Comparison of ENCODE assay signal across 8 cellular contexts in the genomic region with DNA sequence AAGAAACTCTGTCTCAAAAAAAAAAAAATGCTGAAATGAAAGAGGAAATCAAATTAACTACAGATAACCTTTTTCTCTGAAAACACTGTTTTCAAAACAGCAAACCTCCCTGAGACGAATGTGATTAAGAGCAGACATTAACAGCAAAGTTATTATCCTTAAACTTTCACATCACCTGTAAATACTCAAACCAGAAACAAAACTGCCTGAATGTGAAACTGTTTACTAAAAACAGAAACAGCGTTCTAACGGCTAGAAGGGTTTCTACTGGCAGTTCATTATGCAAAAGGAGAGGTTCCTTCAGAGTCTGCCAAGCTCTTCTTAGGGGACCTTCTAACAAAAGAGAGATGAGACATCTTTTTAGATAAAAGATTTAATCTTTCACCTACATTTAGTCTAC. TPM values are rescaled to one million over a fixed set of nuclear protein-coding genes. Genes with fewer than 3 reads are reported as not detected.
DNase-seq lines count a peak whose midpoint lies in the region; ATAC-seq, FAIRE-seq and TF ChIP-seq lines count a peak whose summit lies in the region.

No MANE protein-coding gene starts in this region.

- 0 out of 3 replicates have a peak, but pooled peaks cover 3% of the 10 kb centered on the region for H3K36me3 Mint-ChIP-seq in GM23338 (ENCODE audit: low read depth)

- H3K27me3 ChIP-seq in effector memory CD4-positive, alpha-beta T cell (replicated peaks; ENCODE audit: control insufficient read depth, insufficient read depth, low read length, poor library complexity, severe bottlenecking), result no peaks in the 10 kb centered on the region
- H3K27me3 ChIP-seq in mesendoderm (ENCODE audit: insufficient read depth, low read length, poor library complexity) (no peaks in the 10 kb centered on the region), pancreas (no peaks in the 10 kb centered on the region), GM23338 (ENCODE audit: insufficient read depth) (no peaks in the 10 kb centered on the region)

- H3K23ac ChIP-seq in mesendoderm (ENCODE audit: low read length), result no peak overlapping the region

- H2AK5ac ChIP-seq in mesendoderm (ENCODE audit: low read length), result no peak overlapping the region

- H3K4me3 Mint-ChIP-seq in GM23338, result no peak overlapping the region

- no peak overlapping the region for H2AFZ ChIP-seq in GM23338

- FAIRE-seq in pancreas (lab: Jason Lieb, UNC), result no peak

- H4K5ac ChIP-seq in mesendoderm (ENCODE audit: low read length), result no peak overlapping the region

- H3K4me1 Mint-ChIP-seq in GM23338, result peaks cover 3% of the 10 kb centered on the region; the same call in 2 of the 3 replicates

- WGBS in mesendoderm (ENCODE audit: extremely low coverage, insufficient coverage, low lambda C conversion rate), result no CpG with 5 or more reads among the region's 3 CpGs
- 68 to 73% methylated on average over 3 of the region's 3 CpGs for WGBS in pancreas, 2 donors

- H2BK120ac ChIP-seq in mesendoderm (ENCODE audit: low read depth, low read length), result no peak overlapping the region

- H3K79me2 ChIP-seq in mesendoderm (ENCODE audit: control insufficient read depth, insufficient read depth, low read length) (peaks cover 17% of the 10 kb centered on the region), GM23338 (replicated peaks; ENCODE audit: insufficient read depth) (peaks cover 97% of the 10 kb centered on the region)

- peaks cover 25% of the 10 kb centered on the region for H3K4me1 ChIP-seq in effector memory CD4-positive, alpha-beta T cell (ENCODE audit: control insufficient read depth, insufficient read depth, low read length, poor library complexity, severe bottlenecking)
- H3K4me1 ChIP-seq in mesendoderm (ENCODE audit: control insufficient read depth, low read depth, low read length), result no peaks in the 10 kb centered on the region
- peaks cover 14 to 24% (median 15%) of the 10 kb centered on the region in 3 donors for H3K4me1 ChIP-seq in pancreas
- H3K4me1 ChIP-seq in GM23338 (ENCODE audit: insufficient read depth), result no peaks in the 10 kb centered on the region

- no peaks in the 10 kb centered on the region for H3K9me3 Mint-ChIP-seq in GM23338

- H3K79me1 ChIP-seq in mesendoderm (ENCODE audit: low read length), result peaks cover 5% of the 10 kb centered on the region

- no peak overlapping the region for H3K56ac ChIP-seq in mesendoderm (ENCODE audit: low read length)

- H3K9ac ChIP-seq in mesendoderm (ENCODE audit: low read length), result no peak overlapping the region

- DNase-seq in effector memory CD4-positive, alpha-beta T cell, result no peak
- DNase-seq in mesendoderm (no peak), pancreas (no peak), Kasumi-1 (lab: John Stamatoyannopoulos, UW) (no peak), GM23338 (ENCODE audit: low spot score) (no peak)

- peak overlapping the region; percentile 56 for H3K27ac ChIP-seq in effector memory CD4-positive, alpha-beta T cell (ENCODE audit: insufficient read depth, low read length, poor library complexity, severe bottlenecking)
- no peak overlapping the region for H3K27ac ChIP-seq in mesendoderm (ENCODE audit: low read depth, low read length)
- no peak overlapping the region for H3K27ac ChIP-seq in pancreas
- H3K27ac ChIP-seq in GM23338 (ENCODE audit: low read depth), result no peak overlapping the region

- H3K4me3 ChIP-seq in effector memory CD4-positive, alpha-beta T cell (ENCODE audit: insufficient read depth, low read depth, low read length, poor library complexity, severe bottlenecking), result peak overlapping the region; percentile 27
- H3K4me3 ChIP-seq in mesendoderm (ENCODE audit: low read length) (no peak overlapping the region), pancreas (no peak overlapping the region), GM23338 (no peak overlapping the region)

- no peaks in the 10 kb centered on the region for H3K27me3 Mint-ChIP-seq in GM23338 (ENCODE audit: insufficient read depth, low read depth, poor library complexity)

- no peaks in the 10 kb centered on the region for H3F3A ChIP-seq in GM23338 (replicated peaks; ENCODE audit: low read depth)

- H2BK5ac ChIP-seq in mesendoderm (ENCODE audit: low read length), result no peak overlapping the region

- ATAC-seq in GM18502 (IDR thresholded peaks at IDR 0.05; ENCODE audit: poor library complexity, unreplicated experiment) (peak; percentile 90), GM21367 (IDR thresholded peaks at IDR 0.05; ENCODE audit: unreplicated experiment) (peak; percentile 93), HG03354 (IDR thresholded peaks at IDR 0.05; ENCODE audit: poor library complexity, severe bottlenecking, unreplicated experiment) (peak; percentile 96), pancreas (no peak), GM23338 (no peak)

- no peaks in the 10 kb centered on the region for H3K36me3 ChIP-seq in effector memory CD4-positive, alpha-beta T cell (ENCODE audit: control insufficient read depth, insufficient read depth, low read length)
- no peaks in the 10 kb centered on the region for H3K36me3 ChIP-seq in mesendoderm (ENCODE audit: control insufficient read depth, insufficient read depth, low read length)
- H3K36me3 ChIP-seq in pancreas, result no peaks in the 10 kb centered on the region
- H3K36me3 ChIP-seq in GM23338 (ENCODE audit: insufficient read depth), result no peaks in the 10 kb centered on the region

- TF ChIP-seq CTCF in pancreas (IDR thresholded peaks at IDR 0.05), result no peak
- TF ChIP-seq CTCF in GM23338 (conservative IDR thresholded peaks at IDR 0.05; ENCODE audit: low read depth in 2 of 2), result no peak

- peaks cover 23% of the 10 kb centered on the region for H4K20me1 ChIP-seq in GM23338 (replicated peaks; ENCODE audit: insufficient read depth)

- H3K4ac ChIP-seq in mesendoderm (ENCODE audit: low read depth, low read length), result no peak overlapping the region

- H4K8ac ChIP-seq in mesendoderm (ENCODE audit: low read depth, low read length), result no peak overlapping the region

- no peak overlapping the region; the same call in 1 of the 2 replicates for H3K27ac Mint-ChIP-seq in GM23338

- intact Hi-C loops in pancreas (cut with DNase I), result no loop called here

- no peaks in the 10 kb centered on the region for H3K9me3 ChIP-seq in effector memory CD4-positive, alpha-beta T cell (ENCODE audit: control insufficient read depth, low read length)
- H3K9me3 ChIP-seq in pancreas, result no peaks in the 10 kb centered on the region

- H2BK15ac ChIP-seq in mesendoderm (replicated peaks; ENCODE audit: low read depth), result no peak overlapping the region

- no peak overlapping the region for H3K18ac ChIP-seq in mesendoderm (ENCODE audit: low read length)

- H3K4me2 ChIP-seq in mesendoderm (ENCODE audit: low read length), result no peak overlapping the region
- no peak overlapping the region for H3K4me2 ChIP-seq in GM23338

- no peaks in the 10 kb centered on the region for H3K9me2 ChIP-seq in GM23338 (ENCODE audit: insufficient read depth)

TF ChIP-seq in GM23338, 12 proteins besides CTCF, POLR2A, EP300 and RAD21 (continues in another document):
- TF ChIP-seq EZH2 (IDR thresholded peaks at IDR 0.05; ENCODE audit: low read depth, unreplicated experiment) (no peak), EZH2phosphoT487 (IDR thresholded peaks at IDR 0.05; ENCODE audit: unreplicated experiment) (no peak), POLR2AphosphoS5 (IDR thresholded peaks at IDR 0.05; ENCODE audit: low read depth) (no peak), ETS1 (IDR thresholded peaks at IDR 0.05) (no peak), CREB1 (CRISPR knock-in tag; IDR thresholded peaks at IDR 0.05; ENCODE audit: low read depth) (no peak), STAT1 (IDR thresholded peaks at IDR 0.05; ENCODE audit: unreplicated experiment) (no peak)

RNA-seq across cellular contexts. Expression of gene PNO1, which starts 45.9 kb away (rescaled TPM):
- 45.3 TPM for polyA plus RNA-seq in mesendoderm (2013, experiment 1 of 2)
- 46.6 TPM for polyA plus RNA-seq in mesendoderm (2013, experiment 2 of 2)
- total RNA-seq in pancreas, result 1 to 10 TPM; 3.6 to 8.2 (median 5.3) TPM
- polyA plus RNA-seq in pancreas (1 to 10 TPM; 3.5 to 6.1 TPM), GM23338 (2016; fragmentation: Nextera tagmentation; extraction: Ambion mirVana) (39.4 and 43.7 TPM in 2 replicates)
- total RNA-seq in GM23338 (2014; rRNA removed; shearing (Covaris generic)), result 31.1 and 34.6 TPM in 2 replicates

RNA-seq across cellular contexts. Expression of gene PPP3R1, which starts 48.7 kb away (rescaled TPM):
- 42.4 TPM for polyA plus RNA-seq in mesendoderm (2013, experiment 1 of 2)
- polyA plus RNA-seq in mesendoderm (2013, experiment 2 of 2), result 42.0 TPM
- 10 to 100 TPM; 15.5 to 27.4 (median 23.4) TPM for total RNA-seq in pancreas
- 10 to 100 TPM in 1 of 2 donors, 1 to 10 TPM in 1; 6.1 to 12.4 TPM for polyA plus RNA-seq in pancreas
- 49.6 and 52.7 TPM in 2 replicates for total RNA-seq in GM23338 (2014; rRNA removed; shearing (Covaris generic))
- polyA plus RNA-seq in GM23338 (2016; fragmentation: Nextera tagmentation; extraction: Ambion mirVana), result 7.9 and 9.0 TPM in 2 replicates

Comparison
In these comparisons a context has a peak if more than half of its experiments do, and no peak if none do; other contexts are left out.
1. ATAC-seq: peak in GM18502 (single experiment), GM21367 (single experiment) and HG03354 (single experiment); none in pancreas (0 of 4) and GM23338 (single experiment).